8 cellular contexts compared by ENCODE assay signal in the genomic region with DNA sequence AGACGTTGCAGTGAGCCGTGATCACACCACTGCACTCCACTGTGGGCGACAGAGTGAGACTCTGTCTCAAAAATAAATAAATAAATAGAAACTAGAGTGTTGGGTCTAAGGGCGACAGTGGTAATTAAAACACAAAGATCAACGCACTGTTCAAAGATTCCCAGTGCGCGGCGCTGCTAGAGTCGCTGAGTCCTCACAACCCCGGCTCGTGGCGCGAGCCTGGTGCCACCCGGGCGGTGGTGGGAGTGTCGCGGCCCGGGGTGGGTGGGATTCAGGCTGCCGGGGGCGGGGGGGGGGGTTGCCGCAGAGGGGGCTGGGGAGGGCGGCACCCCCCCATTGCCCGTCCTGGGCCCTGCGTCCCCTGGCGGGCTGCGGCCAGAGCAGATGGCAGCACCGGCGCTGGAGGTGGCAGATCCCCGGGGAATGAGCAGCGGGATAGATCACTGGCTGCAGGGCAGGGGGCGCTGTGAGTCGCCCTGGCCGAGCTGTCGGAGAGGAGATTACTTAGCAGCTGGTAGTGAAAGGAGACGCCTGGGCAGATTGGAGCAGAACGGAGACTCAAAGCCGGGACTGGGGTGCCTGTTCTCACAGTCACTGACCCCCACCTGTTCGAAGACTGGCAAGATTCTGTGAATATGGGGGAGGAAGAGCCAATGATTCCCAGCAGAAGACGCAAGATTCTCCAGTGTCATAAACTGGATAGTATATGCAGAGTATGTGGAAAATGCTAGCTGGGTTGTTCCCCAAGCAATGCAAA. TPM values are rescaled to one million over a fixed set of nuclear protein-coding genes. Genes with fewer than 3 reads are reported as not detected.
DNase-seq lines count a peak whose midpoint lies in the region; FAIRE-seq and TF ChIP-seq lines count a peak whose summit lies in the region.

No MANE protein-coding gene starts in this region.

- TF ChIP-seq POLR2A in H1 (IDR thresholded peaks at IDR 0.05; ENCODE audit: control extremely low read depth in 1 of 2, low read depth in 2 of 2, low read length in 2 of 2), result no peak

- H2BK15ac ChIP-seq in H1 (ENCODE audit: low read length), result 0 out of 2 replicates have a peak overlapping the region, but pooled peaks have one; percentile 61

- H3K36me3 ChIP-seq in H1 (ENCODE audit: control insufficient read depth in 2 of 4, insufficient read depth in 4 of 4, low read length in 3 of 4), result no peaks in the 10 kb centered on the region

- no peaks in the 10 kb centered on the region for H3K9me3 ChIP-seq in H1 (ENCODE audit: insufficient read depth in 2 of 2, low read depth in 1 of 2, low read length in 1 of 2)

- H4K20me1 ChIP-seq in H1 (replicated peaks in 1 of 2; ENCODE audit: control insufficient read depth in 1 of 2, insufficient read depth in 2 of 2, low read length in 2 of 2), result no peaks in the 10 kb centered on the region

- H2AFZ ChIP-seq in H1 (ENCODE audit: low read length), result peak overlapping the region; percentile 92

- peak overlapping the region; percentile 12 to 45 (median 18); a peak in 5 of 8 replicates for H3K4me3 ChIP-seq in H1 (ENCODE audit: extremely low read depth in 1 of 4, insufficient read depth in 2 of 4, low read depth in 3 of 4, low read length in 4 of 4)

- no peak overlapping the region for H3K14ac ChIP-seq in H1 (ENCODE audit: insufficient read length)

- TF ChIP-seq RAD21 in H1 (IDR thresholded peaks at IDR 0.05 in 1 of 2, conservative IDR thresholded peaks at IDR 0.05 in 1 of 2; ENCODE audit: low read depth in 2 of 2, low read length in 2 of 2), result peak; percentile 61 to 73

- H4K8ac ChIP-seq in H1 (ENCODE audit: extremely low read depth, insufficient read depth, low read length), result no peak overlapping the region

- H2AK5ac ChIP-seq in H1 (ENCODE audit: low read depth, low read length), result no peak overlapping the region

- 21% methylated on average over 25 of the region's 39 CpGs; no CpG with 5 or more reads in 1 of the 2 experiments for WGBS in H1 (ENCODE audit: extremely low coverage in 1 of 2, insufficient coverage in 1 of 2, insufficient read length in 1 of 2, insufficient replicate concordance in 2 of 2, low coverage in 1 of 2, low lambda C conversion rate in 2 of 2, missing lambda C conversion rate in 1 of 2), 2 experiments

- H2BK12ac ChIP-seq in H1 (ENCODE audit: low read depth, low read length), result no peak overlapping the region

- DNase-seq in D341Med (ENCODE audit: low spot score), result peak; percentile 92
- peak; percentile 45 for DNase-seq in M059J (ENCODE audit: low read depth)
- DNase-seq in activated CD4-positive, alpha-beta memory T cell treated with anti-CD3 and anti-CD28 coated beads, Interleukin-2, amount 10 ng/mL, durations not matched to agents 7 days and 5 days, result peak; percentile 46
- DNase-seq in H1 (ENCODE audit: low read depth in 1 of 2, low spot score in 2 of 2), result peak; percentile 57 to 86
- DNase-seq in lung microvascular endothelial cell (ENCODE audit: low read depth in 2 of 2), result peak; percentile 56 to 75
- DNase-seq in stimulated activated CD8-positive, alpha-beta memory T cell treated with anti-CD3 and anti-CD28 coated beads, Interleukin-12 subunit alpha, Interleukin-12 subunit beta, amount 100 ng/mL, for 4 hours (ENCODE audit: low read depth), result peak; percentile 17
- DNase-seq in RCC 7860 (ENCODE audit: low spot score), result no peak
- DNase-seq in NCI-H2196 treated with DMSO at 0.1 percent for 48 hours (lab: John Stamatoyannopoulos, UW; ENCODE audit: unreplicated experiment), result no peak

- H2BK120ac ChIP-seq in H1 (replicated peaks; ENCODE audit: low read depth, low read length), result no peak overlapping the region

- H3K27ac ChIP-seq in H1 (ENCODE audit: low read depth, low read length), result no peak overlapping the region

- no peaks in the 10 kb centered on the region for H3K27me3 ChIP-seq in H1 (replicated peaks in 1 of 4; ENCODE audit: control insufficient read depth in 3 of 4, extremely low read depth in 1 of 4, insufficient read depth in 3 of 4, low read length in 3 of 4)

- H3K4ac ChIP-seq in H1 (replicated peaks; ENCODE audit: insufficient read length, low read depth, low read length), result no peak overlapping the region

- no peak overlapping the region for H3K27ac Mint-ChIP-seq in activated CD4-positive, alpha-beta memory T cell treated with anti-CD3 and anti-CD28 coated beads, Interleukin-2, amount 10 ng/mL, durations not matched to agents 7 days and 5 days

- no peak overlapping the region for H3K9ac ChIP-seq in H1 (replicated peaks in 1 of 4; ENCODE audit: extremely low read depth in 1 of 4, low read depth in 3 of 4, low read length in 3 of 4)

- no peaks in the 10 kb centered on the region for H3K36me3 Mint-ChIP-seq in activated CD4-positive, alpha-beta memory T cell treated with anti-CD3 and anti-CD28 coated beads, Interleukin-2, amount 10 ng/mL, durations not matched to agents 7 days and 5 days (ENCODE audit: low read depth)

- H2BK5ac ChIP-seq in H1 (ENCODE audit: low read depth, low read length), result peak overlapping the region; percentile 78; the same call in 1 of the 2 replicates

- no peak overlapping the region for H3K23ac ChIP-seq in H1 (ENCODE audit: insufficient read length)

- H3K56ac ChIP-seq in H1 (replicated peaks; ENCODE audit: insufficient read length, low read depth, low read length), result no peak overlapping the region

- H3K23me2 ChIP-seq in H1 (ENCODE audit: low read depth, low read length), result peaks cover 7% of the 10 kb centered on the region; the same call in 1 of the 2 replicates

- peaks cover 43% of the 10 kb centered on the region for H3K27me3 Mint-ChIP-seq in activated CD4-positive, alpha-beta memory T cell treated with anti-CD3 and anti-CD28 coated beads, Interleukin-2, amount 10 ng/mL, durations not matched to agents 7 days and 5 days

- H3K4me2 ChIP-seq in H1 (ENCODE audit: insufficient read depth in 1 of 2, low read depth in 2 of 2, low read length in 2 of 2), result peak overlapping the region; percentile 45 to 64

- no peak overlapping the region for H4K5ac ChIP-seq in H1 (ENCODE audit: insufficient read length, low read depth, low read length)

- no peak overlapping the region for H4K91ac ChIP-seq in H1 (replicated peaks; ENCODE audit: insufficient read length, low read length)

- peaks cover 0 to 5% (median 3%) of the 10 kb centered on the region in 4 experiments; a peak in 4 of 7 replicates for H3K4me1 ChIP-seq in H1 (replicated peaks in 1 of 4; ENCODE audit: control insufficient read depth in 3 of 4, insufficient read depth in 4 of 4, low read length in 3 of 4)

- POLR2A ChIA-PET in activated CD4-positive, alpha-beta memory T cell treated with anti-CD3 and anti-CD28 coated beads, Interleukin-2, amount 10 ng/mL, durations not matched to agents 7 days and 5 days (lab: Charles Lee), result no interaction called here
- POLR2A ChIA-PET in H1 (lab: Charles Lee; ENCODE audit: partially characterized antibody), result no interaction called here

- peak overlapping the region; percentile 78; the same call in 1 of the 2 replicates for H3K18ac ChIP-seq in H1 (ENCODE audit: extremely low read depth, low read length)

- TF ChIP-seq CTCF in H1 (IDR thresholded peaks at IDR 0.05; ENCODE audit: control extremely low read depth in 1 of 3, insufficient read depth in 1 of 3, low read depth in 1 of 3, low read length in 3 of 3), result peak; percentile 81 to 87 (median 85)

- CTCF ChIA-PET in activated CD4-positive, alpha-beta memory T cell treated with anti-CD3 and anti-CD28 coated beads, Interleukin-2, amount 10 ng/mL, durations not matched to agents 7 days and 5 days (lab: Charles Lee), result interaction anchor here (0.6 to 1.7 kb wide), 6 partner anchors 14 to 191 kb away, joined by 3 to 8 read pairs (median 4); no protein-coding TSS in a partner anchor
- CTCF ChIA-PET in H1 (lab: Charles Lee; ENCODE audit: partially characterized antibody), result interaction anchor here (0.5 to 3.0 kb wide), 25 partner anchors 8 to 264 kb away, joined by 3 to 15 read pairs (median 4); no protein-coding TSS in a partner anchor

- TF ChIP-seq EP300 in H1 (IDR thresholded peaks at IDR 0.05; ENCODE audit: borderline replicate concordance in 1 of 2, low read depth in 2 of 2, low read length in 2 of 2), result no peak

- no peak overlapping the region for H3K4me3 Mint-ChIP-seq in activated CD4-positive, alpha-beta memory T cell treated with anti-CD3 and anti-CD28 coated beads, Interleukin-2, amount 10 ng/mL, durations not matched to agents 7 days and 5 days

- FAIRE-seq in H1 (lab: Jason Lieb, UNC), result no peak
- no peak for FAIRE-seq in RCC 7860 (lab: Jason Lieb, UNC)

- peaks cover 3% of the 10 kb centered on the region for H3K4me1 Mint-ChIP-seq in activated CD4-positive, alpha-beta memory T cell treated with anti-CD3 and anti-CD28 coated beads, Interleukin-2, amount 10 ng/mL, durations not matched to agents 7 days and 5 days

- no peaks in the 10 kb centered on the region for H3K9me3 Mint-ChIP-seq in activated CD4-positive, alpha-beta memory T cell treated with anti-CD3 and anti-CD28 coated beads, Interleukin-2, amount 10 ng/mL, durations not matched to agents 7 days and 5 days

- no peaks in the 10 kb centered on the region for H3K79me1 ChIP-seq in H1 (ENCODE audit: low read depth, low read length)

- H3K79me2 ChIP-seq in H1 (ENCODE audit: control insufficient read depth in 1 of 2, insufficient read depth in 2 of 2, low read length in 2 of 2), result no peaks in the 10 kb centered on the region

- H2BK20ac ChIP-seq in H1 (ENCODE audit: low read length), result no peak overlapping the region; the same call in 1 of the 2 replicates

RNA-seq across cellular contexts. Expression of a gene that starts 30.2 kb away (rescaled TPM):
- not detected in 2 replicates for total RNA-seq in M059J (2014; rRNA removed; shearing (Covaris generic))
- total RNA-seq in activated CD4-positive, alpha-beta memory T cell treated with anti-CD3 and anti-CD28 coated beads, Interleukin-2, amount 10 ng/mL, durations not matched to agents 7 days and 5 days, result not detected
- total RNA-seq in H1 (2021; fragmentation: NEBNext Ultra II Directional; extraction: Animal tissue kit (Norgen Biotek cat#: 25700)), result not detected in 2 replicates
- not detected in 2 replicates for polyA plus RNA-seq in H1 (2011; rRNA removed)
- not detected for polyA plus RNA-seq in H1 (2011; cell fraction: cytosol; rRNA removed)
- polyA plus RNA-seq in H1 (2011; cell fraction: nucleus; rRNA removed), result not detected
- not detected in 4 replicates for polyA plus RNA-seq in H1 (2012, experiment 1 of 2)
- not detected for polyA plus RNA-seq in H1 (2012, experiment 2 of 2)
- polyA plus RNA-seq in H1 (2013, experiment 1 of 2), result 0.04 TPM
- not detected for polyA plus RNA-seq in H1 (2013, experiment 2 of 2)
- not detected in 2 replicates for polyA minus RNA-seq in H1 (2011; rRNA and poly(A)+ RNA removed)
- not detected for polyA minus RNA-seq in H1 (2011; cell fraction: cytosol; rRNA and poly(A)+ RNA removed)
- not detected for polyA minus RNA-seq in H1 (2011; cell fraction: nucleus; rRNA and poly(A)+ RNA removed)
- not detected in 2 replicates for total RNA-seq in lung microvascular endothelial cell

RNA-seq across cellular contexts. Expression of a gene that starts 54.9 kb away (rescaled TPM):
- 14.8 and 22.6 TPM in 2 replicates for total RNA-seq in M059J (2014; rRNA removed; shearing (Covaris generic))
- total RNA-seq in activated CD4-positive, alpha-beta memory T cell treated with anti-CD3 and anti-CD28 coated beads, Interleukin-2, amount 10 ng/mL, durations not matched to agents 7 days and 5 days, result 10 to 100 TPM; 51.6 to 51.9 TPM
- 14.2 and 16.3 TPM in 2 replicates for total RNA-seq in H1 (2021; fragmentation: NEBNext Ultra II Directional; extraction: Animal tissue kit (Norgen Biotek cat#: 25700))
- polyA plus RNA-seq in H1 (2011; rRNA removed), result 43.3 and 74.9 TPM in 2 replicates
- 40.4 TPM for polyA plus RNA-seq in H1 (2011; cell fraction: cytosol; rRNA removed)
- 33.2 TPM for polyA plus RNA-seq in H1 (2011; cell fraction: nucleus; rRNA removed)
- polyA plus RNA-seq in H1 (2012, experiment 1 of 2), result 32.7 to 53.6 TPM (median 44.2 TPM) in 4 replicates
- 38.3 TPM for polyA plus RNA-seq in H1 (2012, experiment 2 of 2)
- 10.0 TPM for polyA plus RNA-seq in H1 (2013, experiment 1 of 2)
- 10.3 TPM for polyA plus RNA-seq in H1 (2013, experiment 2 of 2)
- 28.2 and 43.0 TPM in 2 replicates for polyA minus RNA-seq in H1 (2011; rRNA and poly(A)+ RNA removed)
- polyA minus RNA-seq in H1 (2011; cell fraction: cytosol; rRNA and poly(A)+ RNA removed), result 13.7 TPM
- 8.5 TPM for polyA minus RNA-seq in H1 (2011; cell fraction: nucleus; rRNA and poly(A)+ RNA removed)
- total RNA-seq in lung microvascular endothelial cell, result 0.20 and 1.3 TPM in 2 replicates

RNA-seq across cellular contexts. Expression of a gene that starts 55.2 kb away (rescaled TPM):
- 12.2 and 18.4 TPM in 2 replicates for total RNA-seq in M059J (2014; rRNA removed; shearing (Covaris generic))
- 10 to 100 TPM; 76.5 TPM for total RNA-seq in activated CD4-positive, alpha-beta memory T cell treated with anti-CD3 and anti-CD28 coated beads, Interleukin-2, amount 10 ng/mL, durations not matched to agents 7 days and 5 days
- 27.5 and 28.2 TPM in 2 replicates for total RNA-seq in H1 (2021; fragmentation: NEBNext Ultra II Directional; extraction: Animal tissue kit (Norgen Biotek cat#: 25700))
- polyA plus RNA-seq in H1 (2011; rRNA removed), result 10.6 and 11.7 TPM in 2 replicates
- polyA plus RNA-seq in H1 (2011; cell fraction: cytosol; rRNA removed), result 6.3 TPM
- 33.5 TPM for polyA plus RNA-seq in H1 (2011; cell fraction: nucleus; rRNA removed)
- polyA plus RNA-seq in H1 (2012, experiment 1 of 2), result 12.9 to 17.7 TPM (median 14.7 TPM) in 4 replicates
- polyA plus RNA-seq in H1 (2012, experiment 2 of 2), result 13.0 TPM
- 10.8 TPM for polyA plus RNA-seq in H1 (2013, experiment 1 of 2)
- 11.2 TPM for polyA plus RNA-seq in H1 (2013, experiment 2 of 2)
- 15.0 and 17.1 TPM in 2 replicates for polyA minus RNA-seq in H1 (2011; rRNA and poly(A)+ RNA removed)
- polyA minus RNA-seq in H1 (2011; cell fraction: cytosol; rRNA and poly(A)+ RNA removed), result 22.2 TPM
- 50.0 TPM for polyA minus RNA-seq in H1 (2011; cell fraction: nucleus; rRNA and poly(A)+ RNA removed)
- total RNA-seq in lung microvascular endothelial cell, result 11.9 and 13.3 TPM in 2 replicates

Comparison
In these comparisons a context has a peak if more than half of its experiments do, and no peak if none do; other contexts are left out.
1. DNase-seq: peak in D341Med (single experiment), M059J (single experiment), activated CD4-positive, alpha-beta memory T cell treated with anti-CD3 and anti-CD28 coated beads, Interleukin-2, amount 10 ng/mL, durations not matched to agents 7 days and 5 days (single experiment), H1 (2 of 2), lung microvascular endothelial cell (2 of 2) and stimulated activated CD8-positive, alpha-beta memory T cell treated with anti-CD3 and anti-CD28 coated beads, Interleukin-12 subunit alpha, Interleukin-12 subunit beta, amount 100 ng/mL, for 4 hours (single experiment); none in RCC 7860 (single experiment) and NCI-H2196 treated with DMSO at 0.1 percent for 48 hours (single experiment).